31 cellular contexts compared by ENCODE assay signal in the genomic region with DNA sequence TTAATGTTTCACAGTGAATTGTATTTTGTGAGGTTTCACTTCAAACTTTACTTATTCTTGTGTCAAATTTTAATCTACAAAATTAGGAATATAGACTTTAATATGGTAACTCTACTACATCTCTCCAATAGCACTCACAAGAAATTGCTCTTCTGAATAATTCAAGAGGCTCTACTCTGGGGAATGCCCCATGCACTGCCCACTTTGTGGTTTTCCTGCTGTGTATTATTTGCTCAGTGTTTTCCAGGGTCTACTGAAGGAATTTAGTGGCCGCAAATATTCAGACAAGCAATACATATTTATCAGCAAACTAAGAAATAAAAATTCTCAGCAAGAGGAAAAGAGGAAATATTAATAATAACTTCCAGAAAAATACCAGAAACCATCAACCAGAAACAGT.
"Had no signal": no experiment of that assay in that cellular context is flagged by ENCODE, and none has a peak within 500 bp of the region (broad histone marks: within the 10 kb centered on the region; RNA-seq: fewer than 3 reads in every experiment).

No MANE protein-coding gene starts in this region.

- H3K4me2 ChIP-seq: smooth muscle cell had no signal

- H3K27me3 ChIP-seq: ascending aorta, breast epithelium, esophagus muscularis mucosa, foreskin keratinocyte, heart right ventricle, pancreas, sigmoid colon, thyroid gland, upper lobe of right lung had no signal

- H3K27ac ChIP-seq: ascending aorta, breast epithelium, esophagus muscularis mucosa, foreskin keratinocyte, heart right ventricle, prostate gland, sigmoid colon, thyroid gland, upper lobe of right lung, VCaP had no signal

- H3K9me3 ChIP-seq: prostate gland, thyroid gland, upper lobe of right lung had no signal

- H3K4me3 ChIP-seq: ascending aorta, breast epithelium, esophagus muscularis mucosa, heart right ventricle, mucosa of descending colon, prostate gland, sigmoid colon, smooth muscle cell, thyroid gland, upper lobe of right lung had no signal

- DNase-seq: activated CD4-positive, alpha-beta T cell treated with anti-CD3 and anti-CD28 coated beads for 4 hours; activated CD4-positive, alpha-beta T cell treated with anti-CD3 and anti-CD28 coated beads, Interleukin-2, amount 50 U/mL, for 48 hours; activated CD8-positive, alpha-beta memory T cell treated with anti-CD3 and anti-CD28 coated beads for 24 hours; activated effector memory CD4-positive, alpha-beta T cell treated with anti-CD3 and anti-CD28 coated beads, Interleukin-2, amount 50 U/mL, for 16 hours; activated naive CD4-positive, alpha-beta T cell treated with anti-CD3 and anti-CD28 coated beads for 36 hours; activated naive CD8-positive, alpha-beta T cell treated with anti-CD3 and anti-CD28 coated beads, Interleukin-2, amount 10 ng/mL, durations not matched to agents 7 days and 5 days; central memory CD4-positive, alpha-beta T cell; dermis blood vessel endothelial cell; effector CD4-positive, alpha-beta T cell; foreskin keratinocyte; heart right ventricle; left cardiac atrium; left ventricle myocardium superior; naive B cell; nephron progenitor cell; sigmoid colon; stimulated activated CD4-positive, alpha-beta T cell treated with anti-CD3 and anti-CD28 coated beads, Interleukin-1b, Interleukin-23, amount 100 ng/mL, for 48 hours; stimulated activated CD4-positive, alpha-beta T cell treated with anti-CD3 and anti-CD28 coated beads, Interleukin-4, amount 100 ng/mL, for 4 hours; stimulated activated CD8-positive, alpha-beta memory T cell treated with anti-CD3 and anti-CD28 coated beads, Interleukin-4, amount 100 ng/mL, for 48 hours; stimulated activated naive CD8-positive, alpha-beta T cell treated with anti-CD3 and anti-CD28 coated beads, Interleukin-15, amount 100 ng/mL, for 72 hours; T-helper 1 cell; thyroid gland; upper lobe of right lung had no signal

- H3K4me1 ChIP-seq: ascending aorta, breast epithelium, esophagus muscularis mucosa, heart right ventricle, pancreas, prostate gland, sigmoid colon, upper lobe of right lung had no signal

- H3K36me3 ChIP-seq: ascending aorta, breast epithelium, esophagus muscularis mucosa, heart right ventricle, pancreas, prostate gland, sigmoid colon, thyroid gland, upper lobe of right lung had no signal
